ENCODE assay signal across 9 cellular contexts in the genomic region with DNA sequence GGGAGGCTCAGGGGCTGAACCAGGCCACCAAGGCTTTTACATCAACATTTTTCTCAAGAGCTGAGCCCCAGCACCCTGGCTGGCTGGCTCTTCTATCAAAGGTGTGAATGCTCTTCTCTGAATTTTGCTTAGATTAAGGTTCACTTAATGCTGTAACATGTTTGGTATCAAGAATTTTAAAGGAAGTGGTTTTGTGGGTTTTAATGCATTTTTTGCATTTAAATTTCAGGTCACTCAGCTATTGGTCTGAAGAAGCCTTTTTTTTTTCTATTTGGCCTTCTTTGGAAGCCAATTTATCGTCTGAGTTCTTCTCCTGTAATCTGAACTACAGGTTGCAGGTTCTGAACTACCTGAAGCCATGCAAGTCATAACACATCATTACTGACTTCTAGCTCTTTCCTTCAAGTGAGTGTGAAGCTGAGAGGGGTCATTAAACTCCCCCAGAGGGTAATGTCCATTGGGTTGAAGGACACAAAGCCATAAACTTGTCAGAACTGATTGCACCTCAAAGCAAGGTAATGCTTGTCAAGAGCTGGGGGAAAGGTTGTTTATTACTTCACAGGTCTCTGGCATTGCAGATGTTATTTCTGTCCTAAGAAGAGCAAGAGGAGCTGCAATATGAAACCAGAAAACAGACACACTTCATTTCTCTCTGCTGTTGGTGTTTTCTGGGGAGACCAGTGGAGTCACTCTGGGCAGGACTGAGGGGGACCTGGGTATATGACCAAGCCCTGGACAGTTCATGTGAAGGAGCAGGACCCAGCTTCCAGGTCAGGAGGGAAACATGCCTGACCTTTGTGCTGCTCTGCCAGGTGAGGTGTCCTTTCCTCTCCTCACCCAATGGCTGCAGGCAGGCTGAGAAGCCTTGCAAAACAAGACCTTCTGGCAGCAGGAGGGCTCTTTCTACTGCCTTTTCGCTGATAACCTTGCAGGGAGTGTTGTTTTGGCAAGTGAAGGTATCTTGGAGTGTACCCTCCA. TPM values are rescaled to one million over a fixed set of nuclear protein-coding genes. Genes with fewer than 3 reads are reported as not detected.
DNase-seq lines count a peak whose midpoint lies in the region; ATAC-seq and TF ChIP-seq lines count a peak whose summit lies in the region.
"Had no signal": no experiment of that assay in that cellular context is flagged by ENCODE, and none has a peak within 500 bp of the region (broad histone marks: within the 10 kb centered on the region; RNA-seq: fewer than 3 reads in every experiment).

No MANE protein-coding gene starts in this region.

- ATAC-seq in GM18498 (IDR thresholded peaks at IDR 0.05; ENCODE audit: unreplicated experiment) = peak; percentile 77
- ATAC-seq in HG02610 (IDR thresholded peaks at IDR 0.05; ENCODE audit: unreplicated experiment) = peak; percentile 42
- peak; percentile 83 for ATAC-seq in naive thymus-derived CD4-positive, alpha-beta T cell
- no peak for ATAC-seq in HG03571 (IDR thresholded peaks at IDR 0.05; ENCODE audit: unreplicated experiment)

- intact Hi-C loops in naive thymus-derived CD4-positive, alpha-beta T cell (cut with micrococcal nuclease) = loop anchor here (1.0 to 2.0 kb wide), 6 partner anchors 16 to 124 kb away; partner anchors contain the start of gene NEDD9 (in 2 of the 2)

- TF ChIP-seq CTCF in tibial nerve (IDR thresholded peaks at IDR 0.05) = no peak

- TF ChIP-seq EP300 in tibial nerve (IDR thresholded peaks at IDR 0.05) = no peak

- CTCF ChIA-PET in naive thymus-derived CD4-positive, alpha-beta T cell (lab: Charles Lee) = no interaction called here

- no peaks in the 10 kb centered on the region for H3K9me3 ChIP-seq in naive thymus-derived CD4-positive, alpha-beta T cell (ENCODE audit: control insufficient read depth in 2 of 3, low read length in 3 of 3)
- no peaks in the 10 kb centered on the region for H3K9me3 ChIP-seq in tibial nerve

- TF ChIP-seq POLR2A in tibial nerve (IDR thresholded peaks at IDR 0.05) = no peak

- peak overlapping the region in 8 of 10 donors; percentile 6 to 65 (median 28) for H3K4me3 Mint-ChIP-seq in naive thymus-derived CD4-positive, alpha-beta T cell

- no peaks in the 10 kb centered on the region for H3K27me3 Mint-ChIP-seq in naive thymus-derived CD4-positive, alpha-beta T cell

- 82 to 84% methylated on average over 2 of the region's 2 CpGs for WGBS in tibial nerve, 2 donors

- H3K4me1 ChIP-seq in naive thymus-derived CD4-positive, alpha-beta T cell (ENCODE audit: control insufficient read depth in 2 of 2, insufficient read depth in 2 of 2, low read length in 2 of 2) = peaks cover 16 to 58% of the 10 kb centered on the region in 2 donors
- peaks cover 8 to 29% (median 20%) of the 10 kb centered on the region in 4 donors for H3K4me1 ChIP-seq in tibial nerve

- peak overlapping the region; percentile 6 for H3K27ac ChIP-seq in naive thymus-derived CD4-positive, alpha-beta T cell (ENCODE audit: low read depth, low read length)
- H3K27ac ChIP-seq in tibial nerve = peak overlapping the region in 1 of 4 donors; percentile 11

- H3K9me3 Mint-ChIP-seq in naive thymus-derived CD4-positive, alpha-beta T cell = peaks cover 0 to 6% (median 0%) of the 10 kb centered on the region in 11 donors

- peaks cover 32 to 59% (median 44%) of the 10 kb centered on the region in 7 donors for H3K4me1 Mint-ChIP-seq in naive thymus-derived CD4-positive, alpha-beta T cell

- H3K27ac Mint-ChIP-seq in naive thymus-derived CD4-positive, alpha-beta T cell = peak overlapping the region in 8 of 9 donors; percentile 37 to 84 (median 68)

- peak overlapping the region; percentile 11 for H3K4me3 ChIP-seq in naive thymus-derived CD4-positive, alpha-beta T cell (ENCODE audit: low read length)
- H3K4me3 ChIP-seq in tibial nerve = no peak overlapping the region

- peak; percentile 14 for DNase-seq in activated CD4-positive, alpha-beta T cell treated with anti-CD3 and anti-CD28 coated beads, Interleukin-2, amount 50 U/mL, for 1 hour
- peak in 5 of 9 donors; percentile 5 to 24 (median 12) for DNase-seq in naive thymus-derived CD4-positive, alpha-beta T cell
- DNase-seq in tibial nerve (ENCODE audit: low spot score in 2 of 2) (no peak), hypothalamus (lab: John Stamatoyannopoulos, UW) (no peak), GM19240 (ENCODE audit: insufficient read length, low spot score) (no peak)
- DNase-seq: NCI-H1436 treated with DMSO at 0.1 percent for 48 hours had no signal

- POLR2A ChIA-PET in naive thymus-derived CD4-positive, alpha-beta T cell (lab: Charles Lee) = interaction anchor here (1.4 kb wide), 1 partner anchor 26 kb away, joined by 4 read pairs; the partner anchor contains the start of gene NEDD9

- no peaks in the 10 kb centered on the region for H3K27me3 ChIP-seq in naive thymus-derived CD4-positive, alpha-beta T cell (ENCODE audit: control insufficient read depth in 2 of 2, insufficient read depth in 2 of 2, low read length in 2 of 2)
- H3K27me3 ChIP-seq in tibial nerve = no peaks in the 10 kb centered on the region

- H3K36me3 ChIP-seq in naive thymus-derived CD4-positive, alpha-beta T cell (ENCODE audit: control insufficient read depth in 2 of 3, insufficient read depth in 3 of 3, low read length in 3 of 3) = no peaks in the 10 kb centered on the region
- H3K36me3 ChIP-seq in tibial nerve = no peaks in the 10 kb centered on the region

- H3K36me3 Mint-ChIP-seq in naive thymus-derived CD4-positive, alpha-beta T cell = peaks cover 10 to 41% (median 22%) of the 10 kb centered on the region in 5 donors

RNA-seq across cellular contexts. Expression of gene NEDD9, which starts 26.1 kb away (rescaled TPM):
- total RNA-seq in naive thymus-derived CD4-positive, alpha-beta T cell = 10 to 100 TPM; 29.4 to 62.9 (median 40.2) TPM
- 10 to 100 TPM; 14.2 to 30.7 TPM for polyA plus RNA-seq in naive thymus-derived CD4-positive, alpha-beta T cell
- 100 to 1,000 TPM; 107 to 205 (median 130) TPM for total RNA-seq in tibial nerve

Comparison
In these comparisons a context has a peak if more than half of its experiments do, and no peak if none do; other contexts are left out.
1. DNase-seq: peak in activated CD4-positive, alpha-beta T cell treated with anti-CD3 and anti-CD28 coated beads, Interleukin-2, amount 50 U/mL, for 1 hour (single experiment) and naive thymus-derived CD4-positive, alpha-beta T cell (5 of 9); none in tibial nerve (0 of 2), hypothalamus (0 of 51) and GM19240 (single experiment).